In the genomic region with DNA sequence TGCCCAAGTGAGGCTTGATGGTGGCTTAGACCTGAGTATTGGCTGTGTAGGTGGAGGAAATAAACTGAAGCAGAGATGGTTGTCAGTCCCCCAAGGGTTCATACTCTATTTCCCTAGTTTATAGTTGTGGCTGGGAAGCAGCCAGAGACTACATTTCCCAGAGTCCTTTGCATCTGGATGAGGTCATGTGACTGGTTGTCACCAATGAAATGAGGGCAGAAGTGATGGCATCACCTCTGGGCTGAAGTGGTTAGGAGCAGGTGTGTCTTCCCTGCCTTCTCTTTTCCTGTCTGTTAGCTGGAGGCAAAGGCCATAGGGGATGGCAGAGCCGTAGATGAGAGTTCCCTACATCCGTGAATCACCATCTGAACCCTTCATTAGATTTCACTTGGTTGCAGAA, we compare ENCODE assay signal across 14 cellular contexts. TPM values are rescaled to one million over a fixed set of nuclear protein-coding genes. Genes with fewer than 3 reads are reported as not detected.
DNase-seq lines count a peak whose midpoint lies in the region; ATAC-seq and TF ChIP-seq lines count a peak whose summit lies in the region.
"Had no signal": no experiment of that assay in that cellular context is flagged by ENCODE, and none has a peak within 500 bp of the region (broad histone marks: within the 10 kb centered on the region; RNA-seq: fewer than 3 reads in every experiment).

No MANE protein-coding gene starts in this region.

- no peaks in the 10 kb centered on the region for H3K27me3 Mint-ChIP-seq in activated CD8-positive, alpha-beta T cell treated with anti-CD3 and anti-CD28 coated beads, Interleukin-2, amount 10 ng/mL, durations not matched to agents 7 days and 5 days (ENCODE audit: low read depth)

- WGBS in spleen, 5 donors, result 87 to 100% (median 91%) methylated on average over 2 of the region's 2 CpGs

- DNase-seq in DMS 273 (lab: John Stamatoyannopoulos, UW; ENCODE audit: unreplicated experiment), result peak; percentile 26
- no peak for DNase-seq in DMS 273 treated with DMSO at 0.1 percent for 48 hours (lab: John Stamatoyannopoulos, UW)
- DNase-seq in HT1080 (ENCODE audit: low read depth), result peak; percentile 32
- DNase-seq in RPMI7951 (ENCODE audit: low read depth), result peak; percentile 7
- no peak for DNase-seq in left lobe of liver (ENCODE audit: low spot score)
- DNase-seq in activated CD8-positive, alpha-beta T cell treated with anti-CD3 and anti-CD28 coated beads, Interleukin-2, amount 10 ng/mL, durations not matched to agents 7 days and 5 days, result no peak
- no peak for DNase-seq in globus pallidus (ENCODE audit: low spot score)
- no peak for DNase-seq in spleen
- DNase-seq: activated naive CD4-positive, alpha-beta T cell treated with anti-CD3 and anti-CD28 coated beads for 36 hours; CD4-positive, alpha-beta memory T cell; kidney glomerular epithelial cell; NCI-H2107; stimulated activated CD4-positive, alpha-beta T cell treated with anti-CD3 and anti-CD28 coated beads, Interleukin-15, amount 100 ng/mL, for 24 hours had no signal

- CTCF ChIA-PET in activated CD8-positive, alpha-beta T cell treated with anti-CD3 and anti-CD28 coated beads, Interleukin-2, amount 10 ng/mL, durations not matched to agents 7 days and 5 days (lab: Charles Lee), result no interaction called here

- no peaks in the 10 kb centered on the region for H3K36me3 ChIP-seq in spleen

- no peak overlapping the region for H3K4me3 ChIP-seq in spleen

- POLR2A ChIA-PET in activated CD8-positive, alpha-beta T cell treated with anti-CD3 and anti-CD28 coated beads, Interleukin-2, amount 10 ng/mL, durations not matched to agents 7 days and 5 days (lab: Charles Lee), result no interaction called here

- no peaks in the 10 kb centered on the region for H3K4me1 Mint-ChIP-seq in activated CD8-positive, alpha-beta T cell treated with anti-CD3 and anti-CD28 coated beads, Interleukin-2, amount 10 ng/mL, durations not matched to agents 7 days and 5 days (ENCODE audit: low read depth)
- H3K4me1 Mint-ChIP-seq: CD4-positive, alpha-beta memory T cell had no signal

- intact Hi-C loops in spleen (cut with DNase I; ENCODE audit: low total_unique reads), result loop anchor here (10.0 kb wide), 1 partner anchor 207 kb away; no protein-coding TSS in a partner anchor

- peaks cover 0 to 7% (median 0%) of the 10 kb centered on the region in 7 donors for H3K27me3 ChIP-seq in spleen (replicated peaks in 1 of 7)

- H3K4me3 Mint-ChIP-seq in activated CD8-positive, alpha-beta T cell treated with anti-CD3 and anti-CD28 coated beads, Interleukin-2, amount 10 ng/mL, durations not matched to agents 7 days and 5 days, result no peak overlapping the region
- H3K4me3 Mint-ChIP-seq: activated naive CD4-positive, alpha-beta T cell treated with anti-CD3 and anti-CD28 coated beads for 36 hours; CD4-positive, alpha-beta memory T cell had no signal

- H3K36me3 Mint-ChIP-seq in activated CD8-positive, alpha-beta T cell treated with anti-CD3 and anti-CD28 coated beads, Interleukin-2, amount 10 ng/mL, durations not matched to agents 7 days and 5 days (ENCODE audit: low read depth), result no peaks in the 10 kb centered on the region
- H3K36me3 Mint-ChIP-seq: CD4-positive, alpha-beta memory T cell had no signal

- peaks cover 3% of the 10 kb centered on the region for H3K9me3 Mint-ChIP-seq in activated CD8-positive, alpha-beta T cell treated with anti-CD3 and anti-CD28 coated beads, Interleukin-2, amount 10 ng/mL, durations not matched to agents 7 days and 5 days (ENCODE audit: insufficient read depth)

- no peak overlapping the region for H3K27ac ChIP-seq in spleen
- H3K27ac ChIP-seq: 22Rv1 had no signal

- ATAC-seq in left lobe of liver, result peak; percentile 48
- no peak for ATAC-seq in activated CD8-positive, alpha-beta T cell treated with anti-CD3 and anti-CD28 coated beads, Interleukin-2, amount 10 ng/mL, durations not matched to agents 7 days and 5 days

- TF ChIP-seq POLR2A in spleen (IDR thresholded peaks at IDR 0.05), result no peak

- H3K9me3 ChIP-seq in spleen, result peaks cover 0 to 8% (median 0%) of the 10 kb centered on the region in 8 donors

- H3K27ac Mint-ChIP-seq in activated CD8-positive, alpha-beta T cell treated with anti-CD3 and anti-CD28 coated beads, Interleukin-2, amount 10 ng/mL, durations not matched to agents 7 days and 5 days, result no peak overlapping the region
- H3K27ac Mint-ChIP-seq: activated naive CD4-positive, alpha-beta T cell treated with anti-CD3 and anti-CD28 coated beads for 36 hours; CD4-positive, alpha-beta memory T cell had no signal

- H3K4me1 ChIP-seq in spleen, result no peaks in the 10 kb centered on the region

- no peak for TF ChIP-seq CTCF in spleen (IDR thresholded peaks at IDR 0.05 in 8 of 11, conservative IDR thresholded peaks at IDR 0.05 in 3 of 11)

RNA-seq across cellular contexts. Expression of gene NOS1, which starts 16.3 kb away (rescaled TPM):
- total RNA-seq in HT1080 (2014; rRNA removed; shearing (Covaris generic)), result 0.02 and 0.03 TPM in 2 replicates
- polyA plus RNA-seq in HT1080 (2015; cell fraction: cytosol; rRNA removed), result 0.02 TPM in 1 of 2 replicates, not detected in the other
- polyA plus RNA-seq in HT1080 (2015; cell fraction: nucleus; rRNA removed), result not detected in 2 replicates
- total RNA-seq in RPMI7951 (2014; rRNA removed; shearing (Covaris generic)), result not detected in 2 replicates
- total RNA-seq in left lobe of liver (0.08 TPM), spleen (under 1 TPM in 1 of 7 donors, not detected in 6; 0.22 TPM)
- total RNA-seq in activated CD8-positive, alpha-beta T cell treated with anti-CD3 and anti-CD28 coated beads, Interleukin-2, amount 10 ng/mL, durations not matched to agents 7 days and 5 days, result not detected
- under 1 TPM; 0.03 to 0.04 (median 0.03) TPM for polyA plus RNA-seq in spleen
- total RNA-seq: CD4-positive, alpha-beta memory T cell had no signal
- polyA plus RNA-seq: CD4-positive, alpha-beta memory T cell had no signal

Comparison
In these comparisons a context has a peak if more than half of its experiments do, and no peak if none do; other contexts are left out.
1. DNase-seq: peak in DMS 273 (single experiment), HT1080 (single experiment) and RPMI7951 (single experiment); none in DMS 273 treated with DMSO at 0.1 percent for 48 hours (single experiment), left lobe of liver (single experiment), activated CD8-positive, alpha-beta T cell treated with anti-CD3 and anti-CD28 coated beads, Interleukin-2, amount 10 ng/mL, durations not matched to agents 7 days and 5 days (single experiment), globus pallidus (single experiment) and spleen (single experiment).